In the genomic region with DNA sequence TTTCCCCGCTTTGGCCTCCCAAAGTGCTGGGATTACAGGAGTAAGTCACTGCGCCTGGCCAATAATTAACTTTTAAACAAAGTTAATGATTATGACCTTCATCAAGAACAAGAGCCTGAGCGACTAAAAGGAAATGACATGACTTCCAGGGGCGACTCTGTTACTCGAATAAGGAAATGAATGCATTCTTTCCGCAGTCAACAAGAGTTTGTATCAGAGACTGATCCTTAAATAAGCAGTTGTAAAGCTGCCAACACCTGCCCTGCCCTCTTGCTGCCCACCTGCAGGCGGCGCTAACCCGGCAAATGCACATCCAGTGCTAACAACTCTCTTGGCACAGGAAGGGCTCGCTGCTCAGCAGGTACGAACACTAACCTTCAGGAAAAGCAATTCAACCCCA, we compare ENCODE assay signal across 1 cellular context.
TF ChIP-seq lines count a peak whose summit lies in the region.

No MANE protein-coding gene starts in this region.

TF ChIP-seq in GM12878, 131 proteins besides CTCF, POLR2A, EP300 and RAD21 (continued from another document):
- TF ChIP-seq, protein P1, sequence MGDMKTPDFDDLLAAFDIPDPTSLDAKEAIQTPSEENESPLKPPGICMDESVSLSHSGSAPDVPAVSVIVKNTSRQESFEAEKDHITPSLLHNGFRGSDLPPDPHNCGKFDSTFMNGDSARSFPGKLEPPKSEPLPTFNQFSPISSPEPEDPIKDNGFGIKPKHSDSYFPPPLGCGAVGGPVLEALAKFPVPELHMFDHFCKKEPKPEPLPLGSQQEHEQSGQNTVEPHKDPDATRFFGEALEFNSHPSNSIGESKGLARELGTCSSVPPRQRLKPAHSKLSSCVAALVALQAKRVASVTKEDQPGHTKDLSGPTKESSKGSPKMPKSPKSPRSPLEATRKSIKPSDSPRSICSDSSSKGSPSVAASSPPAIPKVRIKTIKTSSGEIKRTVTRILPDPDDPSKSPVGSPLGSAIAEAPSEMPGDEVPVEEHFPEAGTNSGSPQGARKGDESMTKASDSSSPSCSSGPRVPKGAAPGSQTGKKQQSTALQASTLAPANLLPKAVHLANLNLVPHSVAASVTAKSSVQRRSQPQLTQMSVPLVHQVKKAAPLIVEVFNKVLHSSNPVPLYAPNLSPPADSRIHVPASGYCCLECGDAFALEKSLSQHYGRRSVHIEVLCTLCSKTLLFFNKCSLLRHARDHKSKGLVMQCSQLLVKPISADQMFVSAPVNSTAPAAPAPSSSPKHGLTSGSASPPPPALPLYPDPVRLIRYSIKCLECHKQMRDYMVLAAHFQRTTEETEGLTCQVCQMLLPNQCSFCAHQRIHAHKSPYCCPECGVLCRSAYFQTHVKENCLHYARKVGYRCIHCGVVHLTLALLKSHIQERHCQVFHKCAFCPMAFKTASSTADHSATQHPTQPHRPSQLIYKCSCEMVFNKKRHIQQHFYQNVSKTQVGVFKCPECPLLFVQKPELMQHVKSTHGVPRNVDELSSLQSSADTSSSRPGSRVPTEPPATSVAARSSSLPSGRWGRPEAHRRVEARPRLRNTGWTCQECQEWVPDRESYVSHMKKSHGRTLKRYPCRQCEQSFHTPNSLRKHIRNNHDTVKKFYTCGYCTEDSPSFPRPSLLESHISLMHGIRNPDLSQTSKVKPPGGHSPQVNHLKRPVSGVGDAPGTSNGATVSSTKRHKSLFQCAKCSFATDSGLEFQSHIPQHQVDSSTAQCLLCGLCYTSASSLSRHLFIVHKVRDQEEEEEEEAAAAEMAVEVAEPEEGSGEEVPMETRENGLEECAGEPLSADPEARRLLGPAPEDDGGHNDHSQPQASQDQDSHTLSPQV (IDR thresholded peaks at IDR 0.05), result no peak
- no peak for TF ChIP-seq YY1 (IDR thresholded peaks at IDR 0.05; ENCODE audit: low read depth, low read length)
- no peak for TF ChIP-seq ETV6 (conservative IDR thresholded peaks at IDR 0.05 in 1 of 2, IDR thresholded peaks at IDR 0.05 in 1 of 2; ENCODE audit: borderline replicate concordance in 1 of 2, low read depth in 1 of 2)
TF ChIP-seq in GM12878: peak in this region for 0.
